ENCODE assay signal across 25 cellular contexts in the genomic region with DNA sequence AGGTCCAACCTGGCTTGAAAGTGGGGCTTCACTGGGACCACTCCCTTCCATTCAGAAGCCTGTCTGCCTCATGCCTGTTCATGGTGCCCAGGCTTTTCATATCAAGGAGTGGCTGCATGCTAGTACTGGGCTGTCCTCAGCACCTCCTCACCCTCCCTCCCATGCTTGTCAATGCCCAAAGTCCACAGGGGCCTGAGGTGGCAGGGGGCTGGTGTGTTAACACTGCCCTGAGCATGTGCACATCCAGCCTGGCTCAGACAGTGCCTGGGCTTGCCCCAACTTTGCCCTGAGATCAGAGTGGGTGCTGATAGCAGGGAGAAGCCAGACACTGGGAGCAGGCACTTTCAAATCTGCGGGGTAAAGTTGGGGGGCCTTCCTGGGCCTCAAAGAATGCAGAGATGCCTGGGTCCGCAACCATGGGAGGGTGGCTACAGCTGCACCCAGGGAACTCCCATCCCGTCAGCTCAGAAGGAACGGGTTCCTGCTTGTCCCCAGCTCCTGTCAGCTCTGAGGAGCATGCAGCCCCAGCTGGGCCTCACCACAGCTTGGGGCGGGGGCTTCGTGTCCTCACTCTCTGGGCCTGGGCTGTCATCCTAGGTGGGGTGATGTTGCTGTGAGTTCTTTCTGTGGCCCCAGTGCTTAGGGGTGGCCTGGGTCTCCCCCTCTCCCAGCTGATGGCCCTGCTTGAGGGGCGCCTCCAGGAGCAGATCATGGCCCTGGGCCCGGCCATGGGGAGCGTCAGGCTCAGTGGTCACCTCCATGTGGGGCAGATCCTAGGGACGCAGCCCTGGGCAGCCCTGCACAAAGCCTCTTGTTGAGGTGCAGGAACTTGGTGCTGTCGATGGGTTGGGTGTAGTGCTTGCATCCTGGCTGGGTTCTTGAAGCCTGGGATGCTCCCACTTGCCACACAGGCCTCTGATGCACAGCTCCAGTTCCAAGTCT.
"Had no signal": no experiment of that assay in that cellular context is flagged by ENCODE, and none has a peak within 500 bp of the region (broad histone marks: within the 10 kb centered on the region; RNA-seq: fewer than 3 reads in every experiment).

No MANE protein-coding gene starts in this region.

- H3K27me3 ChIP-seq: cardiac muscle cell, colonic mucosa, right lobe of liver, suprapubic skin, tibial artery had no signal

- FAIRE-seq: keratinocyte, TTC549, urothelium cell line had no signal

- H3K36me3 ChIP-seq: cardiac muscle cell, colonic mucosa, right lobe of liver, suprapubic skin, tibial artery had no signal

- DNase-seq: activated CD4-positive, alpha-beta T cell treated with anti-CD3 and anti-CD28 coated beads for 4 hours; activated CD4-positive, alpha-beta T cell treated with anti-CD3 and anti-CD28 coated beads, Interleukin-2, amount 50 U/mL, for 4 hours; activated naive CD4-positive, alpha-beta T cell; activated T-cell treated with anti-CD3 and anti-CD28 coated beads for 4 hours; activated T-cell treated with anti-CD3 and anti-CD28 coated beads, Interleukin-2, amount 50 U/mL, for 72 hours; anterior cingulate cortex; cerebellar nuclear complex; colonic mucosa; dorsolateral prefrontal cortex; effector memory CD4-positive, alpha-beta T cell; head of caudate nucleus; hippocampal formation; left colon; right lobe of liver; stimulated activated CD4-positive, alpha-beta T cell treated with anti-CD3 and anti-CD28 coated beads, Interleukin-12 subunit alpha, Interleukin-12 subunit beta, amount 100 ng/mL, for 4 hours; stimulated activated CD4-positive, alpha-beta T cell treated with anti-CD3 and anti-CD28 coated beads, Interleukin-4, amount 100 ng/mL, for 1 hour; T-helper 9 cell; tibial artery had no signal

- H3K9me3 ChIP-seq: colonic mucosa, right lobe of liver, suprapubic skin had no signal

- H3K27ac ChIP-seq: cardiac muscle cell, colonic mucosa, dorsolateral prefrontal cortex, right lobe of liver, skin epidermis, suprapubic skin, tibial artery, VCaP had no signal

- ATAC-seq: activated T-cell treated with anti-CD3 and anti-CD28 coated beads, Interleukin-2, amount 50 U/mL, for 72 hours; left colon had no signal

- H3K4me1 ChIP-seq: colonic mucosa, right lobe of liver, suprapubic skin, tibial artery had no signal

- H3K4me3 ChIP-seq: cardiac muscle cell, colonic mucosa, dorsolateral prefrontal cortex, right lobe of liver, skin epidermis, suprapubic skin, tibial artery had no signal
